In the genomic region with DNA sequence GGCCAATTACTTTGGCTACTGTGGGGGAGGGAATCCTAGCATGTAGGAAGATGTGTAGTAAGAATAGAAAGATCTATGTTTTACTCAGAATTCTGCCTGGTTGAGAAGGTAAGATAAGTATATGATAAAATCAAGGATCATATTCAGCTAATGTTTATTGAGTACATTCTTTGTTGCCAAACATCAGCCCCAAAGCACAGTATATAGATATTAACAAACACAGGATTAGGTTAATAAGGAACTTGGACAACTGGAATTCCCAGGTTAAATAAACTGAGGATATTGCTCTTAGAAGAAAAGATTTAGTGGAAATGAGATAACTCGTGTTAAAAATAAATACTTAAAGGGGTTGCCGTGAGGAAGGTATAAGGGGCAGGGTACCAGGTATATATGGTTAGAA, we compare ENCODE assay signal across 25 cellular contexts.
"Had no signal": no experiment of that assay in that cellular context is flagged by ENCODE, and none has a peak within 500 bp of the region (broad histone marks: within the 10 kb centered on the region; RNA-seq: fewer than 3 reads in every experiment).

No MANE protein-coding gene starts in this region.

- H3K27me3 ChIP-seq: ascending aorta, cardiac muscle cell, SJCRH30 had no signal

- H3K4me3 ChIP-seq: ascending aorta, cardiac muscle cell, K562, SJCRH30, SK-N-MC had no signal

- H3K4me3 Mint-ChIP-seq: activated CD4-positive, alpha-beta T cell treated with anti-CD3 and anti-CD28 coated beads for 36 hours; activated CD4-positive, alpha-beta T cell treated with anti-CD3 and anti-CD28 coated beads, Interleukin-2, amount 10 ng/mL, durations not matched to agents 7 days and 5 days; activated CD8-positive, alpha-beta T cell treated with anti-CD3 and anti-CD28 coated beads, Interleukin-2, amount 10 ng/mL, durations not matched to agents 7 days and 5 days; activated naive CD8-positive, alpha-beta T cell treated with anti-CD3 and anti-CD28 coated beads for 36 hours; activated T-cell treated with anti-CD3 and anti-CD28 coated beads, Interleukin-2, amount 50 U/mL, for 24 hours had no signal

- H3K4me1 ChIP-seq: SJCRH30 had no signal

- H3K4me1 Mint-ChIP-seq: activated CD4-positive, alpha-beta T cell treated with anti-CD3 and anti-CD28 coated beads for 36 hours; activated CD4-positive, alpha-beta T cell treated with anti-CD3 and anti-CD28 coated beads, Interleukin-2, amount 10 ng/mL, durations not matched to agents 7 days and 5 days; activated naive CD8-positive, alpha-beta T cell treated with anti-CD3 and anti-CD28 coated beads for 36 hours had no signal

- FAIRE-seq: K562 had no signal

- H3K9me3 ChIP-seq: ascending aorta, SJCRH30 had no signal

- H3K27ac Mint-ChIP-seq: activated CD4-positive, alpha-beta T cell treated with anti-CD3 and anti-CD28 coated beads for 36 hours; activated CD4-positive, alpha-beta T cell treated with anti-CD3 and anti-CD28 coated beads, Interleukin-2, amount 10 ng/mL, durations not matched to agents 7 days and 5 days; activated CD8-positive, alpha-beta T cell treated with anti-CD3 and anti-CD28 coated beads, Interleukin-2, amount 10 ng/mL, durations not matched to agents 7 days and 5 days; activated naive CD8-positive, alpha-beta T cell treated with anti-CD3 and anti-CD28 coated beads for 36 hours; activated T-cell treated with anti-CD3 and anti-CD28 coated beads, Interleukin-2, amount 50 U/mL, for 24 hours had no signal

- H3K27ac ChIP-seq: ascending aorta, cardiac muscle cell, SJCRH30, SK-N-MC had no signal

- H3K36me3 ChIP-seq: ascending aorta, cardiac muscle cell, SJCRH30 had no signal

- H3K27me3 Mint-ChIP-seq: activated CD4-positive, alpha-beta T cell treated with anti-CD3 and anti-CD28 coated beads for 36 hours; activated CD4-positive, alpha-beta T cell treated with anti-CD3 and anti-CD28 coated beads, Interleukin-2, amount 10 ng/mL, durations not matched to agents 7 days and 5 days; activated naive CD8-positive, alpha-beta T cell treated with anti-CD3 and anti-CD28 coated beads for 36 hours; activated T-cell treated with anti-CD3 and anti-CD28 coated beads, Interleukin-2, amount 50 U/mL, for 24 hours had no signal

- H3K9me3 Mint-ChIP-seq: activated naive CD8-positive, alpha-beta T cell treated with anti-CD3 and anti-CD28 coated beads for 36 hours; activated T-cell treated with anti-CD3 and anti-CD28 coated beads, Interleukin-2, amount 50 U/mL, for 24 hours had no signal

- DNase-seq: activated CD4-positive, alpha-beta T cell treated with anti-CD3 and anti-CD28 coated beads for 36 hours; activated CD4-positive, alpha-beta T cell treated with anti-CD3 and anti-CD28 coated beads, Interleukin-2, amount 10 ng/mL, durations not matched to agents 7 days and 5 days; activated CD4-positive, alpha-beta T cell treated with anti-CD3 and anti-CD28 coated beads, Interleukin-2, amount 50 U/mL, for 48 hours; activated CD8-positive, alpha-beta T cell treated with anti-CD3 and anti-CD28 coated beads, Interleukin-2, amount 10 ng/mL, durations not matched to agents 7 days and 5 days; activated effector memory CD4-positive, alpha-beta T cell treated with anti-CD3 and anti-CD28 coated beads, Interleukin-2, amount 50 U/mL, for 16 hours; activated naive CD4-positive, alpha-beta T cell; activated naive CD4-positive, alpha-beta T cell treated with anti-CD3 and anti-CD28 coated beads, Interleukin-2, amount 50 U/mL, for 16 hours; activated naive CD8-positive, alpha-beta T cell treated with anti-CD3 and anti-CD28 coated beads for 36 hours; activated T-cell treated with anti-CD3 and anti-CD28 coated beads, Interleukin-2, amount 50 U/mL, for 24 hours; amygdala; NCI-H1105; NCI-H1417 treated with DMSO at 0.1 percent for 48 hours; NCI-H187 treated with DMSO at 0.1 percent for 48 hours; NCI-H2081; NCI-H345; NCI-H524 treated with DMSO at 0.1 percent for 48 hours; SHP77; SJCRH30; T1000 had no signal

- ATAC-seq: activated CD4-positive, alpha-beta T cell treated with anti-CD3 and anti-CD28 coated beads for 36 hours; activated CD4-positive, CD25-positive, alpha-beta regulatory T cell treated with anti-CD3 and anti-CD28 coated beads, Interleukin-2, amount 50 U/mL, for 24 hours; activated CD8-positive, alpha-beta T cell treated with anti-CD3 and anti-CD28 coated beads, Interleukin-2, amount 10 ng/mL, durations not matched to agents 7 days and 5 days; K562; Panc1 had no signal
